27 cellular contexts compared by ENCODE assay signal in the genomic region with DNA sequence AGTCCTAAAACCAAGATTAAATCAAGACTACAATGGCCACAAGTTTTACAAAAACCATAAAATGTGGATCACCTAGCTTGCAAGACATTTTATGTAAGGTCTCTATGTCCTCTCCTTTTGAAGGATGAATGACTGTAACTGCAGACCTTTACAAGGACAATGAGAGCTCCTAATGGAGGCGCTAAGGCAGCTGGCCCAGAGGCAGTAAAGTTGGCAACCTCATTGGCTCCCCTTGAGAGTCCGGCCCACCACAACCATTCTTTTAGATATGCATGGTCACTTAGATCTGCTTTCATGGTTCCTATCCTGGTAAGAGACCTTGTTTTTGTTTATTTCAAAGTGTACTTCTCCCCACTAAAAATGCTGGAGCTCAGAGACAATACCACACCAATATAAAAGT.
"Had no signal": no experiment of that assay in that cellular context is flagged by ENCODE, and none has a peak within 500 bp of the region (broad histone marks: within the 10 kb centered on the region; RNA-seq: fewer than 3 reads in every experiment).

No MANE protein-coding gene starts in this region.

- H3K4me3 Mint-ChIP-seq: activated CD4-positive, alpha-beta memory T cell treated with anti-CD3 and anti-CD28 coated beads, Interleukin-2, amount 10 ng/mL, durations not matched to agents 7 days and 5 days; activated CD4-positive, alpha-beta T cell treated with anti-CD3 and anti-CD28 coated beads, Interleukin-2, amount 10 ng/mL, durations not matched to agents 7 days and 5 days; activated naive CD4-positive, alpha-beta T cell treated with anti-CD3 and anti-CD28 coated beads, Interleukin-2, amount 10 ng/mL, durations not matched to agents 7 days and 5 days; activated naive CD8-positive, alpha-beta T cell treated with anti-CD3 and anti-CD28 coated beads, Interleukin-2, amount 10 ng/mL, durations not matched to agents 7 days and 5 days; activated T-cell treated with anti-CD3 and anti-CD28 coated beads, Interleukin-2, amount 50 U/mL, for 24 hours; activated T-cell treated with anti-CD3 and anti-CD28 coated beads, Interleukin-2, amount 50 U/mL, for 72 hours; brain had no signal

- H3K4me3 ChIP-seq: ascending aorta, breast epithelium, cardiac muscle cell, colonic mucosa had no signal

- ATAC-seq: activated naive CD4-positive, alpha-beta T cell treated with anti-CD3 and anti-CD28 coated beads, Interleukin-2, amount 50 U/mL, for 72 hours; activated T-cell treated with anti-CD3 and anti-CD28 coated beads, Interleukin-2, amount 50 U/mL, for 72 hours; esophagus mucosa had no signal

- H3K4me1 ChIP-seq: ascending aorta, breast epithelium, colonic mucosa had no signal

- H3K36me3 ChIP-seq: ascending aorta, breast epithelium, cardiac muscle cell, colonic mucosa had no signal

- H3K9me3 ChIP-seq: ascending aorta, breast epithelium, colonic mucosa had no signal

- DNase-seq: activated CD4-positive, alpha-beta memory T cell treated with anti-CD3 and anti-CD28 coated beads, Interleukin-2, amount 10 ng/mL, durations not matched to agents 7 days and 5 days; activated CD4-positive, alpha-beta T cell treated with anti-CD3 and anti-CD28 coated beads for 1 hour; activated CD4-positive, alpha-beta T cell treated with anti-CD3 and anti-CD28 coated beads for 4 hours; activated CD4-positive, alpha-beta T cell treated with anti-CD3 and anti-CD28 coated beads, Interleukin-2, amount 10 ng/mL, durations not matched to agents 7 days and 5 days; activated CD4-positive, alpha-beta T cell treated with anti-CD3 and anti-CD28 coated beads, Interleukin-2, amount 50 U/mL, for 4 hours; activated CD8-positive, alpha-beta memory T cell treated with anti-CD3 and anti-CD28 coated beads, Interleukin-2, amount 50 U/mL, for 48 hours; activated gamma-delta T cell; activated naive CD4-positive, alpha-beta T cell; activated naive CD4-positive, alpha-beta T cell treated with anti-CD3 and anti-CD28 coated beads, Interleukin-2, amount 10 ng/mL, durations not matched to agents 7 days and 5 days; activated naive CD8-positive, alpha-beta T cell treated with anti-CD3 and anti-CD28 coated beads, Interleukin-2, amount 10 ng/mL, durations not matched to agents 7 days and 5 days; activated T-cell treated with anti-CD3 and anti-CD28 coated beads for 4 hours; activated T-cell treated with anti-CD3 and anti-CD28 coated beads, Interleukin-2, amount 50 U/mL, for 24 hours; activated T-cell treated with anti-CD3 and anti-CD28 coated beads, Interleukin-2, amount 50 U/mL, for 72 hours; central memory CD4-positive, alpha-beta T cell; cerebellar nuclear complex; colonic mucosa; effector CD8-positive, alpha-beta T cell; foreskin fibroblast; head of caudate nucleus; T-helper 2 cell had no signal

- H3K4me1 Mint-ChIP-seq: activated CD4-positive, alpha-beta memory T cell treated with anti-CD3 and anti-CD28 coated beads, Interleukin-2, amount 10 ng/mL, durations not matched to agents 7 days and 5 days; activated CD4-positive, alpha-beta T cell treated with anti-CD3 and anti-CD28 coated beads, Interleukin-2, amount 10 ng/mL, durations not matched to agents 7 days and 5 days; activated naive CD4-positive, alpha-beta T cell treated with anti-CD3 and anti-CD28 coated beads, Interleukin-2, amount 10 ng/mL, durations not matched to agents 7 days and 5 days; activated naive CD8-positive, alpha-beta T cell treated with anti-CD3 and anti-CD28 coated beads, Interleukin-2, amount 10 ng/mL, durations not matched to agents 7 days and 5 days had no signal

- H3K27me3 Mint-ChIP-seq: activated CD4-positive, alpha-beta memory T cell treated with anti-CD3 and anti-CD28 coated beads, Interleukin-2, amount 10 ng/mL, durations not matched to agents 7 days and 5 days; activated naive CD4-positive, alpha-beta T cell treated with anti-CD3 and anti-CD28 coated beads, Interleukin-2, amount 10 ng/mL, durations not matched to agents 7 days and 5 days; activated naive CD8-positive, alpha-beta T cell treated with anti-CD3 and anti-CD28 coated beads, Interleukin-2, amount 10 ng/mL, durations not matched to agents 7 days and 5 days had no signal

- H3K27me3 ChIP-seq: ascending aorta, breast epithelium, cardiac muscle cell, colonic mucosa had no signal

- H3K27ac Mint-ChIP-seq: activated CD4-positive, alpha-beta memory T cell treated with anti-CD3 and anti-CD28 coated beads, Interleukin-2, amount 10 ng/mL, durations not matched to agents 7 days and 5 days; activated CD4-positive, alpha-beta T cell treated with anti-CD3 and anti-CD28 coated beads, Interleukin-2, amount 10 ng/mL, durations not matched to agents 7 days and 5 days; activated naive CD4-positive, alpha-beta T cell treated with anti-CD3 and anti-CD28 coated beads, Interleukin-2, amount 10 ng/mL, durations not matched to agents 7 days and 5 days; activated naive CD4-positive, alpha-beta T cell treated with anti-CD3 and anti-CD28 coated beads, Interleukin-2, amount 50 U/mL, for 72 hours; activated naive CD8-positive, alpha-beta T cell treated with anti-CD3 and anti-CD28 coated beads, Interleukin-2, amount 10 ng/mL, durations not matched to agents 7 days and 5 days; activated T-cell treated with anti-CD3 and anti-CD28 coated beads, Interleukin-2, amount 50 U/mL, for 24 hours; activated T-cell treated with anti-CD3 and anti-CD28 coated beads, Interleukin-2, amount 50 U/mL, for 72 hours; brain had no signal

- H3K27ac ChIP-seq: ascending aorta, breast epithelium, cardiac muscle cell, colonic mucosa, epithelial cell of prostate had no signal

- H3K9me3 Mint-ChIP-seq: activated CD4-positive, alpha-beta memory T cell treated with anti-CD3 and anti-CD28 coated beads, Interleukin-2, amount 10 ng/mL, durations not matched to agents 7 days and 5 days; activated CD4-positive, alpha-beta T cell treated with anti-CD3 and anti-CD28 coated beads, Interleukin-2, amount 10 ng/mL, durations not matched to agents 7 days and 5 days; activated naive CD4-positive, alpha-beta T cell treated with anti-CD3 and anti-CD28 coated beads, Interleukin-2, amount 10 ng/mL, durations not matched to agents 7 days and 5 days; activated naive CD4-positive, alpha-beta T cell treated with anti-CD3 and anti-CD28 coated beads, Interleukin-2, amount 50 U/mL, for 72 hours; activated naive CD8-positive, alpha-beta T cell treated with anti-CD3 and anti-CD28 coated beads, Interleukin-2, amount 10 ng/mL, durations not matched to agents 7 days and 5 days; activated T-cell treated with anti-CD3 and anti-CD28 coated beads, Interleukin-2, amount 50 U/mL, for 24 hours; activated T-cell treated with anti-CD3 and anti-CD28 coated beads, Interleukin-2, amount 50 U/mL, for 72 hours; brain had no signal

- H3K36me3 Mint-ChIP-seq: activated naive CD4-positive, alpha-beta T cell treated with anti-CD3 and anti-CD28 coated beads, Interleukin-2, amount 10 ng/mL, durations not matched to agents 7 days and 5 days; activated naive CD4-positive, alpha-beta T cell treated with anti-CD3 and anti-CD28 coated beads, Interleukin-2, amount 50 U/mL, for 72 hours; activated naive CD8-positive, alpha-beta T cell treated with anti-CD3 and anti-CD28 coated beads, Interleukin-2, amount 10 ng/mL, durations not matched to agents 7 days and 5 days; brain had no signal
